In the genomic region with DNA sequence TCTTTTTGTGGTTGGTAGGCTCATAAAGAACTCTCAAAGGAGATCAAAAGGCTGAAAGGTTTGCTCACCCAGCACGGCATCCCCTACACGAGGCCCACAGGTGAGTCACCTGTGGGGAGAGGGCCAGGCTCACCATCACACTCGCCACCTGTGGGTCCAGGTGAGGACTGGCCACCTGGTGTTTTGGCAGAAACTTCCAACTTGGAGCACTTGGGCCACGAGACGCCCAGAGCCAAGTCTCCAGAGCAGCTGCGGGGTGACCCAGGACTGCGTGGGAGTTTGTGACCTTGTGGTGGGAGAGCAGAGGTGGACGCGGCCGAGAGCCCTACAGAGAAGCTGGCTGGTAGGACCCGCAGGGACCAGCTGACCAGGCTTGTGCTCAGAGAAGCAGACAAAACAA, we compare ENCODE assay signal across 13 cellular contexts. TPM values are rescaled to one million over a fixed set of nuclear protein-coding genes. Genes with fewer than 3 reads are reported as not detected.
A peak's percentile ranks its signal among the peaks of the same experiment; 100 is the strongest.
DNase-seq lines count a peak whose midpoint lies in the region; ATAC-seq, FAIRE-seq and TF ChIP-seq lines count a peak whose summit lies in the region.
"Had no signal": no experiment of that assay in that cellular context is flagged by ENCODE, and none has a peak within 500 bp of the region (broad histone marks: within the 10 kb centered on the region; RNA-seq: fewer than 3 reads in every experiment).

No MANE protein-coding gene starts in this region.

- SMC1A ChIA-PET in GM12878 (lab: Charles Lee; ENCODE audit: uncharacterized antibody, unreplicated experiment) = interaction anchor here (1.1 to 1.5 kb wide), 2 partner anchors 101 to 361 kb away, joined by 3 to 4 read pairs; no protein-coding TSS in a partner anchor

- peaks cover 76% of the 10 kb centered on the region for H3K36me3 ChIP-seq in A673 (ENCODE audit: insufficient read depth, low read length, poor library complexity, severe bottlenecking)
- H3K36me3 ChIP-seq in HCT116 (ENCODE audit: control insufficient read depth in 1 of 2, insufficient read depth in 2 of 2, low read length in 2 of 2) = peaks cover 29 to 42% of the 10 kb centered on the region in 2 experiments
- peaks cover 16 to 28% of the 10 kb centered on the region in 2 experiments for H3K36me3 ChIP-seq in GM12878 (ENCODE audit: control insufficient read depth in 2 of 2, insufficient read depth in 2 of 2, low read length in 1 of 2)
- H3K36me3 ChIP-seq in right lobe of liver = peaks cover 0 to 61% (median 16%) of the 10 kb centered on the region in 4 donors

- DNase-seq in A673 (ENCODE audit: low spot score) (no peak), HCT116 (ENCODE audit: low read depth, low spot score) (no peak), GM12878 (ENCODE audit: low read depth, low spot score) (no peak), right lobe of liver (peak in 2 of 3 donors; percentile 17 to 37), hypothalamus (lab: John Stamatoyannopoulos, UW) (no peak)
- DNase-seq: DMS79; KG1; NCI-H510A; NK-92 treated with Interleukin-12 subunit alpha and Interleukin-12 subunit beta, amount 100 ng/mL, for 24 hours; SIG-M5 had no signal

- BruUV-seq in A673 (replicated peaks; lab: Mats Ljungman, UMichigan) (TSS peak; percentile 61), HCT116 (replicated peaks; lab: Mats Ljungman, UMichigan) (TSS peak; percentile 58), GM12878 (replicated peaks; lab: Mats Ljungman, UMichigan) (TSS peak; percentile 67)

- H3K4me3 ChIP-seq in A673 (ENCODE audit: low read depth, low read length, poor library complexity, severe bottlenecking) (no peak overlapping the region), HCT116 (replicated peaks in 1 of 2; ENCODE audit: low read depth in 1 of 2, low read length in 2 of 2) (no peak overlapping the region), GM12878 (no peak overlapping the region), right lobe of liver (no peak overlapping the region)

- FAIRE-seq in GM12878 (lab: Jason Lieb, UNC) = no peak

- H3K9me3 ChIP-seq in A673 (ENCODE audit: low read depth, low read length, poor library complexity, severe bottlenecking) = no peaks in the 10 kb centered on the region
- no peaks in the 10 kb centered on the region for H3K9me3 ChIP-seq in HCT116 (ENCODE audit: control insufficient read depth in 1 of 2, insufficient read depth in 1 of 2, low read depth in 1 of 2, low read length in 2 of 2)
- no peaks in the 10 kb centered on the region for H3K9me3 ChIP-seq in GM12878 (replicated peaks; ENCODE audit: control insufficient read depth, insufficient read depth, low read length)
- no peaks in the 10 kb centered on the region for H3K9me3 ChIP-seq in right lobe of liver
- H3K9me3 ChIP-seq: BE2C had no signal

- CTCF ChIA-PET in A673 (lab: Charles Lee) (interaction anchor here (0.5 to 1.0 kb wide), 3 partner anchors 17 to 940 kb away, joined by 3 to 5 read pairs (median 4); no protein-coding TSS in a partner anchor), HCT116 (lab: Charles Lee) (interaction anchor here (0.9 to 1.6 kb wide), 9 partner anchors 16 to 361 kb away, joined by 3 to 5 read pairs (median 3); partner anchors contain the start of genes CRAMP1, IFT140 and UQCC4), GM12878 (lab: Yijun Ruan, JAX) (interaction anchor here (0.6 to 2.1 kb wide), 13 partner anchors 9 to 344 kb away, joined by 3 to 11 read pairs (median 4); no protein-coding TSS in a partner anchor)

- H3K79me2 ChIP-seq in HCT116 (ENCODE audit: insufficient read depth, low read length) (peaks cover 55% of the 10 kb centered on the region), GM12878 (ENCODE audit: control insufficient read depth, insufficient read depth, low read length) (no peaks in the 10 kb centered on the region)

- H2AFZ ChIP-seq in HCT116 (ENCODE audit: low read depth, low read length, poor library complexity, severe bottlenecking) (no peak overlapping the region), GM12878 (ENCODE audit: control insufficient read depth, low read depth, low read length) (no peak overlapping the region)

- H3K4me1 ChIP-seq in A673 (ENCODE audit: insufficient read depth, low read length, poor library complexity, severe bottlenecking) = no peaks in the 10 kb centered on the region
- H3K4me1 ChIP-seq in HCT116 (ENCODE audit: control insufficient read depth in 1 of 2, insufficient read depth in 2 of 2, low read length in 2 of 2) = peaks cover 11 to 22% of the 10 kb centered on the region in 2 experiments
- H3K4me1 ChIP-seq in GM12878 (ENCODE audit: control insufficient read depth, insufficient read depth, low read length) = no peaks in the 10 kb centered on the region
- no peaks in the 10 kb centered on the region for H3K4me1 ChIP-seq in right lobe of liver
- H3K4me1 ChIP-seq: BE2C had no signal

- intact Hi-C loops in A673 (cut with micrococcal nuclease; ENCODE audit: unreplicated experiment) = no loop called here
- intact Hi-C loops in HCT116 (cut with micrococcal nuclease) = loop anchor here (10.0 kb wide), 1 partner anchor 52 kb away; the partner anchor contains the start of gene UNKL
- intact Hi-C loops in GM12878 (cut with micrococcal nuclease; ENCODE audit: unreplicated experiment) = no loop called here
- intact Hi-C loops in right lobe of liver (cut with DNase I) = no loop called here

- H3K4me2 ChIP-seq in HCT116 (ENCODE audit: low read length) = no peak overlapping the region
- H3K4me2 ChIP-seq in GM12878 (ENCODE audit: control insufficient read depth, insufficient read depth) = no peak overlapping the region

- H3K27me3 ChIP-seq in A673 (replicated peaks; ENCODE audit: insufficient read depth, low read depth, low read length, poor library complexity) (no peaks in the 10 kb centered on the region), HCT116 (ENCODE audit: insufficient read depth, low read length) (no peaks in the 10 kb centered on the region), GM12878 (replicated peaks in 1 of 2; ENCODE audit: control insufficient read depth in 2 of 2, insufficient read depth in 2 of 2, low read length in 1 of 2) (no peaks in the 10 kb centered on the region), right lobe of liver (no peaks in the 10 kb centered on the region)
- H3K27me3 ChIP-seq: BE2C had no signal

- TF ChIP-seq POLR2A in HCT116 (IDR thresholded peaks at IDR 0.05; ENCODE audit: borderline replicate concordance, extremely low read depth, insufficient read depth, insufficient read length) (no peak), GM12878 (IDR thresholded peaks at IDR 0.05; ENCODE audit: low read depth, low read length) (no peak), right lobe of liver (IDR thresholded peaks at IDR 0.05) (no peak)

- no peaks in the 10 kb centered on the region for H3K9me2 ChIP-seq in HCT116 (ENCODE audit: insufficient read depth)

- in situ Hi-C loops in GM12878 (cut with MboI) = no loop called here

- ATAC-seq in HCT116 (no peak), GM12878 (no peak), right lobe of liver (no peak), GM19463 (IDR thresholded peaks at IDR 0.05; ENCODE audit: unreplicated experiment) (no peak), GM21529 (IDR thresholded peaks at IDR 0.05; ENCODE audit: unreplicated experiment) (no peak)

- H4K20me1 ChIP-seq in HCT116 (ENCODE audit: insufficient read depth) (peaks cover 3% of the 10 kb centered on the region; the same call in 1 of the 2 replicates), GM12878 (ENCODE audit: control insufficient read depth, insufficient read depth) (no peaks in the 10 kb centered on the region)

- H3K9ac ChIP-seq in HCT116 (ENCODE audit: low read length) (no peak overlapping the region), GM12878 (ENCODE audit: control insufficient read depth, insufficient read depth, low read length) (no peak overlapping the region)

- H3K27ac ChIP-seq in A673 (ENCODE audit: low read depth, low read length, poor library complexity, severe bottlenecking) (no peak overlapping the region), HCT116 (ENCODE audit: low read depth, low read length) (no peak overlapping the region), GM12878 (ENCODE audit: control insufficient read depth, insufficient read depth) (no peak overlapping the region), right lobe of liver (no peak overlapping the region)

- TF ChIP-seq EP300 in GM12878 (IDR thresholded peaks at IDR 0.05; ENCODE audit: borderline replicate concordance in 1 of 2, control insufficient read depth in 1 of 2, low read depth in 2 of 2, low read length in 2 of 2) = no peak

- POLR2A ChIA-PET in A673 (lab: Charles Lee; ENCODE audit: low non-redundant PET) = no interaction called here
- POLR2A ChIA-PET in HCT116 (lab: Charles Lee) = no interaction called here
- POLR2A ChIA-PET in GM12878 (lab: Charles Lee) = no interaction called here

- RAD21 ChIA-PET in HCT116 (lab: Charles Lee; ENCODE audit: low non-redundant PET in 1 of 2, low total read pairs in 2 of 2, uncharacterized antibody in 2 of 2, unreplicated experiment in 2 of 2) = interaction anchor here in 1 of 2 experiments (0.9 kb wide), 1 partner anchor 17 kb away, joined by 3 read pairs; no protein-coding TSS in a partner anchor
- RAD21 ChIA-PET in GM12878 (lab: Charles Lee; ENCODE audit: unreplicated experiment) = interaction anchor here (1.0 to 1.4 kb wide), 3 partner anchors 50 to 97 kb away, joined by 3 to 5 read pairs (median 3); partner anchors contain the start of gene UNKL

- TF ChIP-seq RAD21 in HCT116 (IDR thresholded peaks at IDR 0.05; ENCODE audit: low read depth) = no peak
- TF ChIP-seq RAD21 in GM12878 (IDR thresholded peaks at IDR 0.05; ENCODE audit: insufficient read depth, low read depth, low read length) = no peak

- 66% methylated on average over 11 of the region's 11 CpGs for WGBS in GM12878 (ENCODE audit: insufficient coverage, insufficient replicate concordance, low lambda C conversion rate, missing lambda C conversion rate)
- 68% methylated on average over 8 of the region's 11 CpGs for WGBS in right lobe of liver (ENCODE audit: insufficient coverage, low coverage, low lambda C conversion rate, missing lambda C conversion rate)

- no peak for TF ChIP-seq CTCF in A673 (conservative IDR thresholded peaks at IDR 0.05; ENCODE audit: low read depth, low read length)
- TF ChIP-seq CTCF in HCT116 (IDR thresholded peaks at IDR 0.05 in 2 of 3, conservative IDR thresholded peaks at IDR 0.05 in 1 of 3; ENCODE audit: borderline replicate concordance in 1 of 3, insufficient read depth in 1 of 3, low read depth in 2 of 3, low read length in 2 of 3) = no peak
- no peak for TF ChIP-seq CTCF in GM12878 (IDR thresholded peaks at IDR 0.05 in 2 of 3, conservative IDR thresholded peaks at IDR 0.05 in 1 of 3; ENCODE audit: control insufficient read depth in 2 of 3, extremely low read depth in 1 of 3, insufficient read depth in 1 of 3, low read depth in 3 of 3, low read length in 3 of 3)
- TF ChIP-seq CTCF in right lobe of liver (IDR thresholded peaks at IDR 0.05) = no peak

RNA-seq across cellular contexts. Expression of gene GNPTG, which starts 11.1 kb away (rescaled TPM):
- total RNA-seq in A673 (2021) (20.9 and 32.7 TPM in 2 replicates), HCT116 (2021; ENCODE audit: unreplicated experiment) (35.2 TPM), GM12878 (2014; rRNA removed) (19.8 and 21.9 TPM in 2 replicates), GM12878 (2014; rRNA removed; fragmentation: Illumina TruSeq; extraction: Trizol) (10.7 TPM in 2 replicates), GM12878 (2021) (23.6 and 25.3 TPM in 2 replicates), right lobe of liver (10 to 100 TPM; 44.3 to 72.8 (median 63.0) TPM)
- polyA plus RNA-seq in HCT116 (2012) = 31.4 and 34.6 TPM in 2 replicates
- 14.1 and 16.1 TPM in 2 replicates for total RNA-seq in GM12878 (2013; cell fraction: nucleolus; rRNA removed)
- 8.7 TPM for polyA plus RNA-seq in GM12878 (2011; ENCODE audit: low read depth)
- polyA plus RNA-seq in GM12878 (2011; rRNA removed) (9.5 and 19.9 TPM in 2 replicates), GM12878 (2014; fragmentation: Illumina TruSeq; extraction: Trizol) (2.5 and 7.9 TPM in 2 replicates), GM12878 (2014; fragmentation: Nextera tagmentation; extraction: Ambion mirVana) (1 to 10 TPM in 1 of 2 experiments, under 1 TPM in 1; 0.80 to 2.4 TPM), GM12878 (2014; rRNA removed) (29.9 and 36.9 TPM in 2 replicates), GM12878 (2016; fragmentation: Nextera tagmentation; extraction: Ambion mirVana) (10 to 100 TPM; 25.9 to 32.6 TPM)
- 27.0 and 37.0 TPM in 2 replicates for polyA plus RNA-seq in GM12878 (2011; cell fraction: cytosol; rRNA removed)
- 63.8 and 81.0 TPM in 2 replicates for polyA plus RNA-seq in GM12878 (2011; cell fraction: nucleus; rRNA removed)
- 21.9 and 23.7 TPM in 2 replicates for polyA plus RNA-seq in GM12878 (2012)
- 7.9 and 8.0 TPM in 2 replicates for polyA minus RNA-seq in GM12878 (2011; rRNA and poly(A)+ RNA removed)
- polyA minus RNA-seq in GM12878 (2011; cell fraction: cytosol; rRNA and poly(A)+ RNA removed) = 7.3 and 8.2 TPM in 2 replicates
- polyA minus RNA-seq in GM12878 (2011; cell fraction: nucleus; rRNA and poly(A)+ RNA removed) = 6.5 and 16.5 TPM in 2 replicates

RNA-seq across cellular contexts. Expression of gene TSR3, which starts 11.1 kb away (rescaled TPM):
- total RNA-seq in A673 (2021) = 55.0 and 57.2 TPM in 2 replicates
- total RNA-seq in HCT116 (2021; ENCODE audit: unreplicated experiment) = 52.7 TPM
- 40.4 and 42.8 TPM in 2 replicates for polyA plus RNA-seq in HCT116 (2012)
- total RNA-seq in GM12878 (2013; cell fraction: nucleolus; rRNA removed) = 6.0 and 6.3 TPM in 2 replicates
- total RNA-seq in GM12878 (2014; rRNA removed) = 72.7 and 73.7 TPM in 2 replicates
- total RNA-seq in GM12878 (2014; rRNA removed; fragmentation: Illumina TruSeq; extraction: Trizol) = 20.9 and 23.4 TPM in 2 replicates
- total RNA-seq in GM12878 (2021) = 66.1 and 67.6 TPM in 2 replicates
- polyA plus RNA-seq in GM12878 (2011; ENCODE audit: low read depth) = 7.7 TPM
- 12.3 and 26.2 TPM in 2 replicates for polyA plus RNA-seq in GM12878 (2011; rRNA removed)
- 37.2 and 58.2 TPM in 2 replicates for polyA plus RNA-seq in GM12878 (2011; cell fraction: cytosol; rRNA removed)
- polyA plus RNA-seq in GM12878 (2011; cell fraction: nucleus; rRNA removed) = 25.4 and 32.3 TPM in 2 replicates
- 36.1 and 41.1 TPM in 2 replicates for polyA plus RNA-seq in GM12878 (2012)
- polyA plus RNA-seq in GM12878 (2014; fragmentation: Illumina TruSeq; extraction: Trizol) = 0.81 and 9.9 TPM in 2 replicates
- 10 to 100 TPM in 1 of 2 experiments, 1 to 10 TPM in 1; 3.4 to 11.2 TPM for polyA plus RNA-seq in GM12878 (2014; fragmentation: Nextera tagmentation; extraction: Ambion mirVana)
- 72.2 and 86.1 TPM in 2 replicates for polyA plus RNA-seq in GM12878 (2014; rRNA removed)
- 100 to 1,000 TPM; 101 to 108 TPM for polyA plus RNA-seq in GM12878 (2016; fragmentation: Nextera tagmentation; extraction: Ambion mirVana)
- polyA minus RNA-seq in GM12878 (2011; rRNA and poly(A)+ RNA removed) = 5.3 and 22.8 TPM in 2 replicates
- 16.0 and 19.3 TPM in 2 replicates for polyA minus RNA-seq in GM12878 (2011; cell fraction: cytosol; rRNA and poly(A)+ RNA removed)
- 6.5 and 9.8 TPM in 2 replicates for polyA minus RNA-seq in GM12878 (2011; cell fraction: nucleus; rRNA and poly(A)+ RNA removed)
- 10 to 100 TPM; 20.7 to 66.5 (median 24.5) TPM for total RNA-seq in right lobe of liver

RNA-seq across cellular contexts. Expression of gene BAIAP3, which starts 29.4 kb away (rescaled TPM):
- total RNA-seq in A673 (2021) (2.0 and 3.7 TPM in 2 replicates), HCT116 (2021; ENCODE audit: unreplicated experiment) (44.7 TPM), GM12878 (2014; rRNA removed) (0.17 TPM in 1 of 2 replicates, not detected in the other), GM12878 (2014; rRNA removed; fragmentation: Illumina TruSeq; extraction: Trizol) (not detected in 2 replicates), GM12878 (2021) (0.56 and 0.58 TPM in 2 replicates), right lobe of liver (1 to 10 TPM; 5.4 to 7.6 (median 5.8) TPM)
- 37.2 and 44.8 TPM in 2 replicates for polyA plus RNA-seq in HCT116 (2012)
- 0.37 and 0.44 TPM in 2 replicates for total RNA-seq in GM12878 (2013; cell fraction: nucleolus; rRNA removed)
- polyA plus RNA-seq in GM12878 (2011; ENCODE audit: low read depth) = 0.35 TPM
- polyA plus RNA-seq in GM12878 (2011; rRNA removed) (0.03 and 0.16 TPM in 2 replicates), GM12878 (2014; fragmentation: Illumina TruSeq; extraction: Trizol) (0.03 TPM in 1 of 2 replicates, not detected in the other), GM12878 (2014; fragmentation: Nextera tagmentation; extraction: Ambion mirVana) (not detected), GM12878 (2014; rRNA removed) (0.56 TPM in 2 replicates), GM12878 (2016; fragmentation: Nextera tagmentation; extraction: Ambion mirVana) (under 1 TPM; 0.14 to 0.31 TPM)
- 0.03 and 0.15 TPM in 2 replicates for polyA plus RNA-seq in GM12878 (2011; cell fraction: cytosol; rRNA removed)
- polyA plus RNA-seq in GM12878 (2011; cell fraction: nucleus; rRNA removed) = 0.99 and 1.3 TPM in 2 replicates
- polyA plus RNA-seq in GM12878 (2012) = 0.70 and 1.6 TPM in 2 replicates
- not detected in 2 replicates for polyA minus RNA-seq in GM12878 (2011; rRNA and poly(A)+ RNA removed)
- not detected in 2 replicates for polyA minus RNA-seq in GM12878 (2011; cell fraction: cytosol; rRNA and poly(A)+ RNA removed)
- polyA minus RNA-seq in GM12878 (2011; cell fraction: nucleus; rRNA and poly(A)+ RNA removed) = 0.19 and 0.48 TPM in 2 replicates

RNA-seq across cellular contexts. Expression of gene UNKL, which starts 51.7 kb away (rescaled TPM):
- total RNA-seq in A673 (2021) (86.7 and 88.5 TPM in 2 replicates), HCT116 (2021; ENCODE audit: unreplicated experiment) (24.9 TPM), GM12878 (2014; rRNA removed) (7.5 and 12.4 TPM in 2 replicates), GM12878 (2014; rRNA removed; fragmentation: Illumina TruSeq; extraction: Trizol) (3.5 and 5.4 TPM in 2 replicates), GM12878 (2021) (18.4 and 21.6 TPM in 2 replicates), right lobe of liver (10 to 100 TPM in 4 of 6 experiments, 1 to 10 TPM in 2; 9.0 to 14.2 (median 12.0) TPM)
- polyA plus RNA-seq in HCT116 (2012) = 12.3 and 14.9 TPM in 2 replicates
- total RNA-seq in GM12878 (2013; cell fraction: nucleolus; rRNA removed) = 59.6 and 66.8 TPM in 2 replicates
- polyA plus RNA-seq in GM12878 (2011; ENCODE audit: low read depth) = 6.8 TPM
- polyA plus RNA-seq in GM12878 (2011; rRNA removed) (8.9 and 11.2 TPM in 2 replicates), GM12878 (2014; fragmentation: Illumina TruSeq; extraction: Trizol) (1.1 and 2.1 TPM in 2 replicates), GM12878 (2014; fragmentation: Nextera tagmentation; extraction: Ambion mirVana) (under 1 TPM; 0.40 to 0.57 TPM), GM12878 (2014; rRNA removed) (15.1 and 20.7 TPM in 2 replicates), GM12878 (2016; fragmentation: Nextera tagmentation; extraction: Ambion mirVana) (1 to 10 TPM; 8.6 to 9.6 TPM)
- 8.2 and 12.7 TPM in 2 replicates for polyA plus RNA-seq in GM12878 (2011; cell fraction: cytosol; rRNA removed)
- polyA plus RNA-seq in GM12878 (2011; cell fraction: nucleus; rRNA removed) = 109 and 131 TPM in 2 replicates
- 10.9 and 18.3 TPM in 2 replicates for polyA plus RNA-seq in GM12878 (2012)
- polyA minus RNA-seq in GM12878 (2011; rRNA and poly(A)+ RNA removed) = 4.3 and 6.6 TPM in 2 replicates
- 6.7 and 10.3 TPM in 2 replicates for polyA minus RNA-seq in GM12878 (2011; cell fraction: cytosol; rRNA and poly(A)+ RNA removed)
- polyA minus RNA-seq in GM12878 (2011; cell fraction: nucleus; rRNA and poly(A)+ RNA removed) = 14.6 and 20.2 TPM in 2 replicates

RNA-seq across cellular contexts. Expression of gene UBE2I, which starts 53.4 kb away (rescaled TPM):
- total RNA-seq in A673 (2021) (348 and 361 TPM in 2 replicates), HCT116 (2021; ENCODE audit: unreplicated experiment) (212 TPM), GM12878 (2014; rRNA removed) (65.2 and 69.3 TPM in 2 replicates), GM12878 (2014; rRNA removed; fragmentation: Illumina TruSeq; extraction: Trizol) (92.2 and 104 TPM in 2 replicates), GM12878 (2021) (180 and 210 TPM in 2 replicates), right lobe of liver (10 to 100 TPM; 25.0 to 48.0 (median 39.3) TPM)
- polyA plus RNA-seq in HCT116 (2012) = 96.9 and 135 TPM in 2 replicates
- total RNA-seq in GM12878 (2013; cell fraction: nucleolus; rRNA removed) = 139 and 148 TPM in 2 replicates
- 82.4 TPM for polyA plus RNA-seq in GM12878 (2011; ENCODE audit: low read depth)
- polyA plus RNA-seq in GM12878 (2011; rRNA removed) (181 and 188 TPM in 2 replicates), GM12878 (2014; fragmentation: Illumina TruSeq; extraction: Trizol) (243 and 265 TPM in 2 replicates), GM12878 (2014; fragmentation: Nextera tagmentation; extraction: Ambion mirVana) (10 to 100 TPM; 47.5 to 51.5 TPM), GM12878 (2014; rRNA removed) (203 and 205 TPM in 2 replicates), GM12878 (2016; fragmentation: Nextera tagmentation; extraction: Ambion mirVana) (100 to 1,000 TPM; 200 to 204 TPM)
- 110 and 129 TPM in 2 replicates for polyA plus RNA-seq in GM12878 (2011; cell fraction: cytosol; rRNA removed)
- 167 and 229 TPM in 2 replicates for polyA plus RNA-seq in GM12878 (2011; cell fraction: nucleus; rRNA removed)
- polyA plus RNA-seq in GM12878 (2012) = 115 and 125 TPM in 2 replicates
- 94.4 and 94.6 TPM in 2 replicates for polyA minus RNA-seq in GM12878 (2011; rRNA and poly(A)+ RNA removed)
- 48.2 and 58.6 TPM in 2 replicates for polyA minus RNA-seq in GM12878 (2011; cell fraction: cytosol; rRNA and poly(A)+ RNA removed)
- polyA minus RNA-seq in GM12878 (2011; cell fraction: nucleus; rRNA and poly(A)+ RNA removed) = 56.3 and 111 TPM in 2 replicates

Comparison
In these comparisons a context has a peak if more than half of its experiments do, and no peak if none do; other contexts are left out.
1. DNase-seq: peak in right lobe of liver (2 of 3); none in A673 (single experiment), HCT116 (single experiment), GM12878 (single experiment) and hypothalamus (0 of 51).